16 cellular contexts compared by ENCODE assay signal in the genomic region with DNA sequence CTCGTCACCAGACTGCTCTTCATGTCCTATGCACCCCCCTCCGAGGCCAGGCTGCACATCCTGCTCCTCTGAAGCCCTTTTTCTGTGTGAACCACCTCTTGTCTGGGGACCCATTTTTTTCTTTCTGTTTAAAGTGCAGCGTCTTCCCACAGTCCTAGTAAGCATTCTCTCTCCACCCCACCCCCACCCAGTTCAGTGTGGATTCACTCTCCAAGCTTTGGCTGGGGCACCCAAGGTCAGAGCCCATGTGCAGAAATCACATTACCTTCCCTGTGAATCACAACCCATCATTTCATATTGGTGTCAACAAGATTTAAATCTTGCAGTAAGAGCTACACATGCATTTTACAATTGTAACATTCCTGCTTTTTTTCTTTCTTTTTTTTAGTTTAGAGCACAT. TPM values are rescaled to one million over a fixed set of nuclear protein-coding genes. Genes with fewer than 3 reads are reported as not detected.
DNase-seq lines count a peak whose midpoint lies in the region; ATAC-seq, FAIRE-seq and TF ChIP-seq lines count a peak whose summit lies in the region.
"Had no signal": no experiment of that assay in that cellular context is flagged by ENCODE, and none has a peak within 500 bp of the region (broad histone marks: within the 10 kb centered on the region; RNA-seq: fewer than 3 reads in every experiment).

No MANE protein-coding gene starts in this region.

- peak overlapping the region; percentile 23 for H3K4me3 Mint-ChIP-seq in astrocyte (ENCODE audit: unreplicated experiment)
- H3K4me3 Mint-ChIP-seq: activated CD8-positive, alpha-beta T cell treated with anti-CD3 and anti-CD28 coated beads, Interleukin-2, amount 10 ng/mL, durations not matched to agents 7 days and 5 days; CD8-positive, alpha-beta T cell; T-helper 2 cell treated with Interferon-gamma antibody and Interleukin-4, amounts not matched to agents 5 μg/mL and 100 μg/mL, for 36 hours had no signal

- DNase-seq in EL (peak; percentile 75), astrocyte (ENCODE audit: low read depth) (peak; percentile 47), right cardiac atrium (peak in 1 of 3 donors; percentile 65), sciatic nerve (ENCODE audit: low spot score) (no peak), SW 1271 (lab: John Stamatoyannopoulos, UW) (no peak)
- no peak for DNase-seq in effector CD8-positive, alpha-beta T cell (lab: John Stamatoyannopoulos, UW)
- DNase-seq: activated CD8-positive, alpha-beta T cell treated with anti-CD3 and anti-CD28 coated beads, Interleukin-2, amount 10 ng/mL, durations not matched to agents 7 days and 5 days; activated gamma-delta T cell; CD8-positive, alpha-beta T cell; GF-D8; NCI-H226; PC-9 had no signal

- no peaks in the 10 kb centered on the region for H3K9me3 Mint-ChIP-seq in astrocyte (ENCODE audit: unreplicated experiment)
- H3K9me3 Mint-ChIP-seq: T-helper 2 cell treated with Interferon-gamma antibody and Interleukin-4, amounts not matched to agents 5 μg/mL and 100 μg/mL, for 36 hours had no signal

- no peaks in the 10 kb centered on the region for H3K79me2 ChIP-seq in astrocyte (ENCODE audit: insufficient read depth, low read length)

- intact Hi-C loops in right cardiac atrium (cut with DNase I) = no loop called here
- intact Hi-C loops in sciatic nerve (cut with DNase I) = no loop called here

- peaks cover 18% of the 10 kb centered on the region for H3K4me1 ChIP-seq in astrocyte (ENCODE audit: insufficient read depth, low read length)
- peaks cover 7% of the 10 kb centered on the region for H3K4me1 ChIP-seq in right cardiac atrium (ENCODE audit: control insufficient read depth, insufficient read depth, low read length)

- H3K36me3 ChIP-seq in astrocyte (ENCODE audit: insufficient read depth, low read length) = no peaks in the 10 kb centered on the region

- H3K36me3 Mint-ChIP-seq in astrocyte (ENCODE audit: low read depth, unreplicated experiment) = no peaks in the 10 kb centered on the region
- H3K36me3 Mint-ChIP-seq: CD8-positive, alpha-beta T cell had no signal

- 43% methylated on average over 3 of the region's 3 CpGs for WGBS in right cardiac atrium

- ATAC-seq in right cardiac atrium = peak; percentile 9 to 44
- peak; percentile 62 for ATAC-seq in sciatic nerve
- no peak for ATAC-seq in GM21360 (IDR thresholded peaks at IDR 0.05; ENCODE audit: unreplicated experiment)
- no peak for ATAC-seq in GM19023 (IDR thresholded peaks at IDR 0.05; ENCODE audit: unreplicated experiment)
- ATAC-seq: activated CD8-positive, alpha-beta T cell treated with anti-CD3 and anti-CD28 coated beads, Interleukin-2, amount 10 ng/mL, durations not matched to agents 7 days and 5 days; CD8-positive, alpha-beta T cell had no signal

- no peaks in the 10 kb centered on the region for H4K20me1 ChIP-seq in astrocyte (ENCODE audit: insufficient read depth, low read length)

- FAIRE-seq in astrocyte (lab: Jason Lieb, UNC) = no peak
- FAIRE-seq: keratinocyte had no signal

- H3K4me3 ChIP-seq in astrocyte (ENCODE audit: insufficient read depth, low read depth, low read length) (no peak overlapping the region), right cardiac atrium (ENCODE audit: low read length) (no peak overlapping the region)
- H3K4me3 ChIP-seq: PC-9 had no signal

- H3K27ac ChIP-seq in astrocyte (ENCODE audit: low read depth, low read length) (no peak overlapping the region), right cardiac atrium (ENCODE audit: low read length) (no peak overlapping the region)
- H3K27ac ChIP-seq: PC-9 had no signal

- H3K4me2 ChIP-seq in astrocyte (ENCODE audit: low read length) = peak overlapping the region; percentile 37
- H3K4me2 ChIP-seq: PC-9 had no signal

- H3K9me3 ChIP-seq in astrocyte (ENCODE audit: insufficient read depth, low read depth, low read length) (no peaks in the 10 kb centered on the region), right cardiac atrium (ENCODE audit: control insufficient read depth, low read length) (no peaks in the 10 kb centered on the region)

- H3K27me3 Mint-ChIP-seq in astrocyte (ENCODE audit: low read depth, unreplicated experiment) = peaks cover 3% of the 10 kb centered on the region

- H3K9ac ChIP-seq in astrocyte (ENCODE audit: low read length) = no peak overlapping the region

- H3K27ac Mint-ChIP-seq in astrocyte (ENCODE audit: unreplicated experiment) = peak overlapping the region; percentile 81
- H3K27ac Mint-ChIP-seq: activated CD8-positive, alpha-beta T cell treated with anti-CD3 and anti-CD28 coated beads, Interleukin-2, amount 10 ng/mL, durations not matched to agents 7 days and 5 days; CD8-positive, alpha-beta T cell; T-helper 2 cell treated with Interferon-gamma antibody and Interleukin-4, amounts not matched to agents 5 μg/mL and 100 μg/mL, for 36 hours had no signal

- TF ChIP-seq CTCF in astrocyte (IDR thresholded peaks at IDR 0.05; ENCODE audit: insufficient read depth, low read depth, low read length) = no peak

- no peaks in the 10 kb centered on the region for H3K27me3 ChIP-seq in astrocyte (ENCODE audit: insufficient read depth, low read length)
- no peaks in the 10 kb centered on the region for H3K27me3 ChIP-seq in right cardiac atrium (ENCODE audit: control insufficient read depth, insufficient read depth)

- peak overlapping the region; percentile 43 for H2AFZ ChIP-seq in astrocyte (ENCODE audit: low read depth, low read length)
- H2AFZ ChIP-seq: PC-9 had no signal

- H3K4me1 Mint-ChIP-seq in astrocyte (ENCODE audit: low read depth, unreplicated experiment) = peaks cover 19% of the 10 kb centered on the region

RNA-seq across cellular contexts. Expression of gene PKDCC, which starts 26.3 kb away (rescaled TPM):
- total RNA-seq in astrocyte (6.9 and 9.7 TPM in 2 replicates), right cardiac atrium (100 to 1,000 TPM in 3 of 4 donors, 10 to 100 TPM in 1; 92.2 to 189 (median 131) TPM), sciatic nerve (367 TPM)
- 145 TPM for polyA plus RNA-seq in right cardiac atrium
- total RNA-seq: activated CD8-positive, alpha-beta T cell treated with anti-CD3 and anti-CD28 coated beads, Interleukin-2, amount 10 ng/mL, durations not matched to agents 7 days and 5 days; CD8-positive, alpha-beta T cell had no signal
- polyA plus RNA-seq: keratinocyte had no signal

Comparison
In these comparisons a context has a peak if more than half of its experiments do, and no peak if none do; other contexts are left out.
1. DNase-seq: peak in EL (single experiment) and astrocyte (single experiment); none in sciatic nerve (single experiment), effector CD8-positive, alpha-beta T cell (single experiment) and SW 1271 (0 of 2).
2. ATAC-seq: peak in right cardiac atrium (2 of 2) and sciatic nerve (single experiment); none in GM21360 (single experiment) and GM19023 (single experiment).